Comparison of ENCODE assay signal across 18 cellular contexts in genomic region chr3:176714034-176714433, GRCh38.
A peak's percentile ranks its signal among the peaks of the same experiment; 100 is the strongest.
DNase-seq lines count a peak whose midpoint lies in the region; TF ChIP-seq lines count a peak whose summit lies in the region.
"Had no signal": no experiment of that assay in that cellular context is flagged by ENCODE, and none has a peak within 500 bp of the region (broad histone marks: within the 10 kb centered on the region; RNA-seq: fewer than 3 reads in every experiment).

No MANE protein-coding gene starts in this region.

- no peak for TF ChIP-seq CTCF in epithelial cell of proximal tubule (conservative IDR thresholded peaks at IDR 0.05; ENCODE audit: low read depth, low read length)

- H3K4me3 ChIP-seq in epithelial cell of proximal tubule (ENCODE audit: low read depth, low read length), result no peak overlapping the region
- H3K4me3 ChIP-seq: SJSA1 had no signal

- peak; percentile 6 for DNase-seq in HuH-7.5 (ENCODE audit: low spot score)
- DNase-seq in epithelial cell of proximal tubule (ENCODE audit: low read depth), result peak; percentile 22
- DNase-seq in left kidney (ENCODE audit: low read depth, low spot score), result peak; percentile 36
- peak; percentile 77 for DNase-seq in renal cortical epithelial cell (ENCODE audit: low read depth)
- DNase-seq in activated CD4-positive, CD25-positive, alpha-beta regulatory T cell treated with anti-CD3 and anti-CD28 coated beads, Interleukin-2, amount 50 U/mL, for 72 hours, result no peak
- DNase-seq in GDM1 (lab: John Stamatoyannopoulos, UW), result no peak
- DNase-seq in CD1c-positive myeloid dendritic cell (ENCODE audit: extremely low spot score), result no peak
- DNase-seq: BE2C; CD4-positive, CD25-positive, alpha-beta regulatory T cell; DND-41; MM.1S; NCI-H1048; NCI-H1417 treated with DMSO at 0.1 percent for 48 hours; NCI-H187; NCI-H446 treated with DMSO at 0.1 percent for 48 hours; NCI-H526 treated with DMSO at 0.1 percent for 48 hours; OCI-M1 had no signal

Comparison
In these comparisons a context has a peak if more than half of its experiments do, and no peak if none do; other contexts are left out.
1. DNase-seq: peak in HuH-7.5 (single experiment), epithelial cell of proximal tubule (single experiment), left kidney (single experiment) and renal cortical epithelial cell (single experiment); none in activated CD4-positive, CD25-positive, alpha-beta regulatory T cell treated with anti-CD3 and anti-CD28 coated beads, Interleukin-2, amount 50 U/mL, for 72 hours (single experiment), GDM1 (single experiment) and CD1c-positive myeloid dendritic cell (single experiment).